Comparison of ENCODE assay signal across 8 cellular contexts in genomic region chr1:161198877-161199431, GRCh38. TPM values are rescaled to one million over a fixed set of nuclear protein-coding genes. Genes with fewer than 3 reads are reported as not detected.
A peak's percentile ranks its signal among the peaks of the same experiment; 100 is the strongest.
DNase-seq lines count a peak whose midpoint lies in the region; ATAC-seq and TF ChIP-seq lines count a peak whose summit lies in the region.

TSS of gene ADAMTS4 (minus strand) at chr1:161199054. CDS start at chr1:161198627, 427 bp downstream.

- CTCF ChIA-PET in CD8-positive, alpha-beta T cell (lab: Charles Lee): interaction anchor here (1.0 to 2.1 kb wide), 5 partner anchors 9 to 190 kb away, joined by 3 to 9 read pairs (median 8); partner anchors contain the start of gene TOMM40L

- peaks cover 55% of the 10 kb centered on the region for H3K4me1 ChIP-seq in CD8-positive, alpha-beta T cell (ENCODE audit: insufficient read depth, low read length)
- H3K4me1 ChIP-seq in effector memory CD4-positive, alpha-beta T cell (ENCODE audit: control insufficient read depth, insufficient read depth, low read length, poor library complexity, severe bottlenecking): peaks cover 32% of the 10 kb centered on the region

- peak within 1 kb of the TSS; percentile 16 for H3K4me3 Mint-ChIP-seq in CD8-positive, alpha-beta T cell
- H3K4me3 Mint-ChIP-seq in T-helper 17 cell: peak within 1 kb of the TSS; percentile 25

- no peak within 1 kb of the TSS for H3K27ac ChIP-seq in CD8-positive, alpha-beta T cell (ENCODE audit: low read depth, low read length)
- H3K27ac ChIP-seq in effector memory CD4-positive, alpha-beta T cell (ENCODE audit: insufficient read depth, low read length, poor library complexity, severe bottlenecking): no peak within 1 kb of the TSS

- H3K36me3 Mint-ChIP-seq in CD8-positive, alpha-beta T cell: peaks cover 9% of the 10 kb centered on the region
- no peaks in the 10 kb centered on the region for H3K36me3 Mint-ChIP-seq in T-helper 17 cell (ENCODE audit: low read depth)

- H3K36me3 ChIP-seq in CD8-positive, alpha-beta T cell (ENCODE audit: insufficient read depth, low read length): no peaks in the 10 kb centered on the region
- H3K36me3 ChIP-seq in effector memory CD4-positive, alpha-beta T cell (ENCODE audit: control insufficient read depth, insufficient read depth, low read length): peaks cover 3% of the 10 kb centered on the region

- H3K27me3 ChIP-seq in CD8-positive, alpha-beta T cell (ENCODE audit: insufficient read depth, low read length): no peaks in the 10 kb centered on the region
- H3K27me3 ChIP-seq in effector memory CD4-positive, alpha-beta T cell (replicated peaks; ENCODE audit: control insufficient read depth, insufficient read depth, low read length, poor library complexity, severe bottlenecking): no peaks in the 10 kb centered on the region

- H3K27ac Mint-ChIP-seq in CD8-positive, alpha-beta T cell: peak within 1 kb of the TSS; percentile 98
- no peak within 1 kb of the TSS for H3K27ac Mint-ChIP-seq in T-helper 17 cell

- no peak for ATAC-seq in CD8-positive, alpha-beta T cell
- no peak for ATAC-seq in T-helper 17 cell
- no peak for ATAC-seq in GM21515 (IDR thresholded peaks at IDR 0.05; ENCODE audit: unreplicated experiment)

- H3K27me3 Mint-ChIP-seq in CD8-positive, alpha-beta T cell (ENCODE audit: low read depth): no peaks in the 10 kb centered on the region
- H3K27me3 Mint-ChIP-seq in T-helper 17 cell: no peaks in the 10 kb centered on the region

- intact Hi-C loops in CD8-positive, alpha-beta T cell (cut with DNase I, micrococcal nuclease): no loop called here

- no peak for TF ChIP-seq CTCF in CD8-positive, alpha-beta T cell (IDR thresholded peaks at IDR 0.05)
- no peak for TF ChIP-seq CTCF in foreskin fibroblast (IDR thresholded peaks at IDR 0.05; ENCODE audit: low read depth, low read length)

- peak within 1 kb of the TSS; percentile 11 for H3K4me3 ChIP-seq in CD8-positive, alpha-beta T cell (ENCODE audit: low read depth, low read length)
- H3K4me3 ChIP-seq in foreskin fibroblast (ENCODE audit: low read depth in 1 of 2, low read length in 2 of 2): peak within 1 kb of the TSS; percentile 45 to 68
- H3K4me3 ChIP-seq in effector memory CD4-positive, alpha-beta T cell (ENCODE audit: insufficient read depth, low read depth, low read length, poor library complexity, severe bottlenecking): no peak within 1 kb of the TSS

- H3K9me3 ChIP-seq in CD8-positive, alpha-beta T cell (ENCODE audit: low read length): no peaks in the 10 kb centered on the region
- H3K9me3 ChIP-seq in T-helper 17 cell (ENCODE audit: control insufficient read depth, low read length, poor library complexity, severe bottlenecking): no peaks in the 10 kb centered on the region
- H3K9me3 ChIP-seq in effector memory CD4-positive, alpha-beta T cell (ENCODE audit: control insufficient read depth, low read length): no peaks in the 10 kb centered on the region

- peaks cover 55% of the 10 kb centered on the region for H3K4me1 Mint-ChIP-seq in CD8-positive, alpha-beta T cell (ENCODE audit: low read depth)
- peaks cover 25% of the 10 kb centered on the region for H3K4me1 Mint-ChIP-seq in T-helper 17 cell

- POLR2A ChIA-PET in CD8-positive, alpha-beta T cell (lab: Charles Lee): no interaction called here

- H3K9me3 Mint-ChIP-seq in CD8-positive, alpha-beta T cell: no peaks in the 10 kb centered on the region

- no peak for DNase-seq in CD8-positive, alpha-beta T cell
- DNase-seq in T-helper 17 cell: no peak
- DNase-seq in foreskin fibroblast: peak; percentile 87 to 92
- peak in 54 of 56 donors; percentile 33 to 94 (median 81) for DNase-seq in nucleus accumbens (lab: John Stamatoyannopoulos, UW)
- no peak for DNase-seq in stimulated activated CD4-positive, alpha-beta T cell treated with anti-CD3 and anti-CD28 coated beads, Interleukin-15, amount 100 ng/mL, for 24 hours
- DNase-seq in effector memory CD4-positive, alpha-beta T cell: no peak
- DNase-seq in activated CD8-positive, alpha-beta memory T cell treated with anti-CD3 and anti-CD28 coated beads, Interleukin-2, amount 50 U/mL, for 48 hours: no peak

RNA-seq across cellular contexts. Expression of gene ADAMTS4, which starts in this region (rescaled TPM):
- total RNA-seq in CD8-positive, alpha-beta T cell: under 1 TPM; 0.22 to 0.56 TPM
- total RNA-seq in T-helper 17 cell: under 1 TPM; 0.31 to 0.77 TPM

Comparison
In these comparisons a context has a peak if more than half of its experiments do, and no peak if none do; other contexts are left out.
1. DNase-seq: peak in foreskin fibroblast (2 of 2) and nucleus accumbens (54 of 56); none in CD8-positive, alpha-beta T cell (0 of 7), T-helper 17 cell (0 of 3), stimulated activated CD4-positive, alpha-beta T cell treated with anti-CD3 and anti-CD28 coated beads, Interleukin-15, amount 100 ng/mL, for 24 hours (single experiment), effector memory CD4-positive, alpha-beta T cell (0 of 3) and activated CD8-positive, alpha-beta memory T cell treated with anti-CD3 and anti-CD28 coated beads, Interleukin-2, amount 50 U/mL, for 48 hours (single experiment).